Comparison of ENCODE assay signal across 20 cellular contexts in genomic region chr6:166809721-166810120, GRCh38.
DNase-seq lines count a peak whose midpoint lies in the region; ATAC-seq and TF ChIP-seq lines count a peak whose summit lies in the region.
"Had no signal": no experiment of that assay in that cellular context is flagged by ENCODE, and none has a peak within 500 bp of the region (broad histone marks: within the 10 kb centered on the region; RNA-seq: fewer than 3 reads in every experiment).

No MANE protein-coding gene starts in this region.

- no peak for TF ChIP-seq POLR2A in breast epithelium (IDR thresholded peaks at IDR 0.05)

- TF ChIP-seq CTCF in mammary epithelial cell (conservative IDR thresholded peaks at IDR 0.05 in 1 of 2, IDR thresholded peaks at IDR 0.05 in 1 of 2; ENCODE audit: extremely low read depth in 1 of 2, insufficient read depth in 1 of 2, low read depth in 1 of 2, low read length in 2 of 2) (no peak), breast epithelium (IDR thresholded peaks at IDR 0.05) (no peak), epithelial cell of esophagus (IDR thresholded peaks at IDR 0.05; ENCODE audit: insufficient read depth, low read depth, low read length, missing control alignments) (no peak), foreskin keratinocyte (conservative IDR thresholded peaks at IDR 0.05) (no peak), GM20000 (IDR thresholded peaks at IDR 0.05; ENCODE audit: extremely low read depth, missing control alignments) (no peak)

- H3K79me2 ChIP-seq in mammary epithelial cell (ENCODE audit: insufficient read depth, low read length): no peaks in the 10 kb centered on the region

- intact Hi-C loops in mammary epithelial cell (cut with micrococcal nuclease): no loop called here
- intact Hi-C loops in breast epithelium (cut with DNase I; ENCODE audit: low total_unique reads): no loop called here

- H3K27me3 ChIP-seq in mammary epithelial cell (ENCODE audit: insufficient read depth, low read length) (no peaks in the 10 kb centered on the region), breast epithelium (no peaks in the 10 kb centered on the region), foreskin keratinocyte (no peaks in the 10 kb centered on the region), H7 (ENCODE audit: control insufficient read depth, insufficient read depth, low read length) (no peaks in the 10 kb centered on the region)
- H3K27me3 ChIP-seq: BLaER1 treated with 17β-estradiol and CSF1 and Interleukin-3, amounts not matched to agents 10 nM and 100 nM had no signal

- H3K27ac ChIP-seq in mammary epithelial cell (ENCODE audit: insufficient read depth, low read depth, low read length) (no peak overlapping the region), breast epithelium (no peak overlapping the region), foreskin keratinocyte (no peak overlapping the region)
- H3K27ac ChIP-seq: BLaER1 treated with 17β-estradiol and CSF1 and Interleukin-3, amounts not matched to agents 10 nM and 100 nM had no signal

- dilution Hi-C loops in mammary epithelial cell (cut with HindIII; ENCODE audit: low sequenced_read_pairs): no loop called here

- no TSS peak for BruUV-seq in mammary epithelial cell (replicated peaks; lab: Mats Ljungman, UMichigan)

- H3K9ac ChIP-seq in mammary epithelial cell (ENCODE audit: insufficient read depth, low read length): no peak overlapping the region
- H3K9ac ChIP-seq: BLaER1 treated with 17β-estradiol and CSF1 and Interleukin-3, amounts not matched to agents 10 nM and 100 nM had no signal

- H3K36me3 ChIP-seq in mammary epithelial cell (ENCODE audit: insufficient read depth, low read length) (no peaks in the 10 kb centered on the region), breast epithelium (no peaks in the 10 kb centered on the region), H7 (replicated peaks; ENCODE audit: control insufficient read depth, insufficient read depth, low read length) (no peaks in the 10 kb centered on the region)

- H3K9me3 ChIP-seq in mammary epithelial cell (replicated peaks; ENCODE audit: insufficient read depth, low read length) (no peaks in the 10 kb centered on the region), breast epithelium (peaks cover 13 to 33% of the 10 kb centered on the region in 2 donors)

- 52% methylated on average over 8 of the region's 8 CpGs for WGBS in mammary epithelial cell (ENCODE audit: low coverage, missing lambda C conversion rate)

- H3K4me2 ChIP-seq in mammary epithelial cell (ENCODE audit: insufficient read depth, low read depth, low read length): no peak overlapping the region
- H3K4me2 ChIP-seq: BLaER1 treated with 17β-estradiol and CSF1 and Interleukin-3, amounts not matched to agents 10 nM and 100 nM; GM23338 had no signal

- DNase-seq in mammary epithelial cell (peak; percentile 11), breast epithelium (ENCODE audit: low spot score in 2 of 2) (no peak), epithelial cell of esophagus (ENCODE audit: low read depth) (peak; percentile 53), foreskin keratinocyte (peak; percentile 20 to 61), renal cortical epithelial cell (ENCODE audit: low read depth) (peak; percentile 15), H7 (no peak), GM20000 (ENCODE audit: low spot score) (no peak)
- no peak for DNase-seq in stimulated activated naive CD4-positive, alpha-beta T cell treated with Interleukin-2 at 50 U/mL for 16 hours (lab: John Stamatoyannopoulos, UW)
- DNase-seq: 8988T; Calu3; CD8-positive, alpha-beta T cell; DMS 273 treated with DMSO at 0.1 percent for 48 hours; DMS53; DND-41; EL; HFFc6 had no signal

- CTCF ChIA-PET in mammary epithelial cell (lab: Charles Lee; ENCODE audit: low non-redundant PET): no interaction called here

- ATAC-seq in foreskin keratinocyte: peak; percentile 83
- ATAC-seq: CD8-positive, alpha-beta T cell; GM12878; GM23338; HCT116 had no signal

- in situ Hi-C loops in mammary epithelial cell (cut with MboI; ENCODE audit: low sequenced_read_pairs in 2 of 2): no loop called here

- H3K4me3 ChIP-seq in mammary epithelial cell (replicated peaks in 1 of 3; ENCODE audit: insufficient read depth in 1 of 3, low read depth in 2 of 3, low read length in 3 of 3): no peak overlapping the region
- H3K4me3 ChIP-seq in breast epithelium: no peak overlapping the region
- H3K4me3 ChIP-seq in epithelial cell of esophagus (ENCODE audit: low read length): no peak overlapping the region
- no peak overlapping the region for H3K4me3 ChIP-seq in H7 (ENCODE audit: insufficient read depth, low read depth, low read length)
- H3K4me3 ChIP-seq: BLaER1 treated with 17β-estradiol and CSF1 and Interleukin-3, amounts not matched to agents 10 nM and 100 nM; GM12878; GM23338 had no signal

- no peaks in the 10 kb centered on the region for H3K4me1 ChIP-seq in mammary epithelial cell (ENCODE audit: insufficient read depth, low read length)
- H3K4me1 ChIP-seq in breast epithelium: no peaks in the 10 kb centered on the region
- H3K4me1 ChIP-seq in foreskin keratinocyte: no peaks in the 10 kb centered on the region

- H2AFZ ChIP-seq in mammary epithelial cell (ENCODE audit: low read depth, low read length): no peak overlapping the region
- H2AFZ ChIP-seq: GM23338 had no signal

- H4K20me1 ChIP-seq in mammary epithelial cell (ENCODE audit: insufficient read depth, low read length): no peaks in the 10 kb centered on the region
- H4K20me1 ChIP-seq: BLaER1 treated with 17β-estradiol and CSF1 and Interleukin-3, amounts not matched to agents 10 nM and 100 nM had no signal

Comparison
In these comparisons a context has a peak if more than half of its experiments do, and no peak if none do; other contexts are left out.
1. DNase-seq: peak in mammary epithelial cell (single experiment), epithelial cell of esophagus (single experiment), foreskin keratinocyte (2 of 2) and renal cortical epithelial cell (single experiment); none in breast epithelium (0 of 2), H7 (single experiment), stimulated activated naive CD4-positive, alpha-beta T cell treated with Interleukin-2 at 50 U/mL for 16 hours (single experiment) and GM20000 (single experiment).